ENCODE assay signal across 4 cellular contexts in the genomic region with DNA sequence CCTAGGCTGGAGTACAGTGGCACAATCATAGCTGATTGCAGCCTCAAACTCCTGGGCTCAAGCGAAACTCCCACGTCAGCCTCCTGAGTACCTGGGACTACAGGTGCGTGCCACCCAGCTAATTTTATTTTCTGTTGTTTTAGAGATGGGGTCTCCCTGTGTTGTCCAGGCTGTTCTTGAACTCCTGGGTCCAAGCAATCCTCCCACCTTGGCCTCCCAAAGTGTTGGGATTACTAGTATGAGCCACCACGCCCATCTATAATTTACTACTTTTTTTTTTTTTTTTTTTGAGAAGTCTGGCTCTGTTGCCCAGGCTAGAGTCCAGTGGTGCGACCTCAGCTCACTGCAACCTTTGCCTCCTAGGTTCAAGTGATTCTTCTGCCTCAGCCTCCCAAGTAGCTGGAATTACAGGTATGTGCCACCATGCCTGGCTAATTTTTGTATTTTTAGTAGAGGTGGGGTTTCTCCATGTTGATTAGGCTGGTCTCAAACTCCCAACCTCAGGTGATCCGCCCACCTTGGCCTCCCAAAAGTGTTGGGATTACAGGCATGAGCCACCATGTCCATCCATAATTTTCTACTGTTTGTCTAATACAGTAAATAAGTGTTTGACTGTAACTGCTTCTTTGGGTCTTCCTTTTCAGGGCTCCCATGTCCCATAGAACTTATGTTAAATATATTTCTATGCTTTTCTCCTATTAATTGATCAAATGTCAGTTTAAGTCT. TPM values are rescaled to one million over a fixed set of nuclear protein-coding genes. Genes with fewer than 3 reads are reported as not detected.
"Had no signal": no experiment of that assay in that cellular context is flagged by ENCODE, and none has a peak within 500 bp of the region (broad histone marks: within the 10 kb centered on the region; RNA-seq: fewer than 3 reads in every experiment).

No MANE protein-coding gene starts in this region.

RNA-seq across cellular contexts. Expression of a gene that starts 13.2 kb away (rescaled TPM):
- total RNA-seq: MCF 10A, PC-3 had no signal

RNA-seq across cellular contexts. Expression of a gene that starts 25.6 kb away (rescaled TPM):
- total RNA-seq: HT-29, MCF 10A, SK-MEL-5 had no signal
